ENCODE assay signal across 2 cellular contexts in the genomic region with DNA sequence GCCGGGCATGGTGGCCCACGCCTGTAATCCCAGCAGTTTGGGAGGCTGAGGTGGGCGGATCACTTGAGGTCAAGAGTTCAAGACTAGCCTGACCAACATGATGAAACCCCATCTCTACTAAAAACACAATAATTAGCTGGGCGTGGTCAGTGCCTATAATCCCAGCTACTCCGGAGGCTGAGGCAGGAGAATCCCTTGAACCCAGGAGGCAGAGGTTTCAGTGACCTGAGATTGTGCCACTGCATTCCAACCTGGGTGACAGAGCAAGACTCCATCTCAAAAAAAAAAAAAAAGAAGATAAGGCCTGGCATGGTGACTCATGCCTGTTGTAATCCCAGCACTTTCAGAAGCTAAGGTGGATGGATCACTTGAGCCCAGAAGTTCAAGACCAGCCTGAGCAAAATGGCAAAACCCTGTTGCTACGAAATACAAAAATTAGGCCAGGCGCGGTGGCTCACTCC.
TF ChIP-seq lines count a peak whose summit lies in the region.
"Not testable (repeated sequence)": the region's sequence is repeated elsewhere in the genome, so short reads cannot be mapped to it uniquely, and the experiment has no call there.

No MANE protein-coding gene starts in this region.

TF ChIP-seq in A549, 52 proteins besides CTCF, POLR2A, EP300 and RAD21:
- TF ChIP-seq FOSL2 (IDR thresholded peaks at IDR 0.05), result not testable (repeated sequence)
- peak; percentile 79 for TF ChIP-seq FOSL2 (CRISPR knock-in tag; IDR thresholded peaks at IDR 0.05)

TF ChIP-seq in K562, 482 proteins besides CTCF, POLR2A, EP300 and RAD21 (continues in another document):
- TF ChIP-seq, protein P1, sequence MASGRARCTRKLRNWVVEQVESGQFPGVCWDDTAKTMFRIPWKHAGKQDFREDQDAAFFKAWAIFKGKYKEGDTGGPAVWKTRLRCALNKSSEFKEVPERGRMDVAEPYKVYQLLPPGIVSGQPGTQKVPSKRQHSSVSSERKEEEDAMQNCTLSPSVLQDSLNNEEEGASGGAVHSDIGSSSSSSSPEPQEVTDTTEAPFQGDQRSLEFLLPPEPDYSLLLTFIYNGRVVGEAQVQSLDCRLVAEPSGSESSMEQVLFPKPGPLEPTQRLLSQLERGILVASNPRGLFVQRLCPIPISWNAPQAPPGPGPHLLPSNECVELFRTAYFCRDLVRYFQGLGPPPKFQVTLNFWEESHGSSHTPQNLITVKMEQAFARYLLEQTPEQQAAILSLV (tag; IDR thresholded peaks at IDR 0.05), result 0 out of 2 replicates have a peak, but pooled peaks have one; percentile 46
- TF ChIP-seq SMARCE1 (IDR thresholded peaks at IDR 0.05), result peak; percentile 97
- 0 out of 2 replicates have a peak, but pooled peaks have one; percentile 22 for TF ChIP-seq ZNF12 (CRISPR knock-in tag; IDR thresholded peaks at IDR 0.05)
- 0 out of 2 replicates have a peak, but pooled peaks have one; percentile 62 for TF ChIP-seq PTTG1 (tag; IDR thresholded peaks at IDR 0.05; ENCODE audit: low read depth)
- TF ChIP-seq TEAD2 (tag; IDR thresholded peaks at IDR 0.05), result 0 out of 2 replicates have a peak, but pooled peaks have one; percentile 40
- TF ChIP-seq CC2D1A (IDR thresholded peaks at IDR 0.05), result 0 out of 2 replicates have a peak, but pooled peaks have one; percentile 54
- peak; percentile 65 for TF ChIP-seq SMAD4 (CRISPR knock-in tag; conservative IDR thresholded peaks at IDR 0.05)
- 0 out of 2 replicates have a peak, but pooled peaks have one; percentile 15 for TF ChIP-seq MAFG (tag; conservative IDR thresholded peaks at IDR 0.05)
- TF ChIP-seq TEAD1 (CRISPR knock-in tag; IDR thresholded peaks at IDR 0.05), result peak in 1 of 2 experiments; percentile 67; a peak in 1 of 4 replicates
- peak; percentile 71 for TF ChIP-seq SOX6 (IDR thresholded peaks at IDR 0.05)
- TF ChIP-seq BCOR (IDR thresholded peaks at IDR 0.05), result peak; percentile 63
- TF ChIP-seq ARID1B (IDR thresholded peaks at IDR 0.05), result peak; percentile 90
- 0 out of 2 replicates have a peak, but pooled peaks have one; percentile 27 for TF ChIP-seq CBFA2T3 (IDR thresholded peaks at IDR 0.05)
- TF ChIP-seq CBFB (CRISPR knock-in tag; IDR thresholded peaks at IDR 0.05), result 0 out of 2 replicates have a peak, but pooled peaks have one; percentile 18
- peak; percentile 93 for TF ChIP-seq HDAC2 (IDR thresholded peaks at IDR 0.05)
- TF ChIP-seq TEAD4 (IDR thresholded peaks at IDR 0.05; ENCODE audit: low read length), result peak; percentile 28; the same call in 1 of the 2 replicates
- TF ChIP-seq TEAD4 (CRISPR knock-in tag; IDR thresholded peaks at IDR 0.05; ENCODE audit: borderline replicate concordance); JUN (CRISPR knock-in tag; IDR thresholded peaks at IDR 0.05; ENCODE audit: borderline replicate concordance); NR2C2 (CRISPR knock-in tag; IDR thresholded peaks at IDR 0.05): not testable (repeated sequence)
- peak; percentile 22; the same call in 1 of the 2 replicates for TF ChIP-seq L3MBTL2 (IDR thresholded peaks at IDR 0.05)
- peak; percentile 98 for TF ChIP-seq FOSL1 (tag; conservative IDR thresholded peaks at IDR 0.05)
- TF ChIP-seq HLTF (IDR thresholded peaks at IDR 0.05), result peak; percentile 59; the same call in 1 of the 2 replicates
- TF ChIP-seq, protein P2, sequence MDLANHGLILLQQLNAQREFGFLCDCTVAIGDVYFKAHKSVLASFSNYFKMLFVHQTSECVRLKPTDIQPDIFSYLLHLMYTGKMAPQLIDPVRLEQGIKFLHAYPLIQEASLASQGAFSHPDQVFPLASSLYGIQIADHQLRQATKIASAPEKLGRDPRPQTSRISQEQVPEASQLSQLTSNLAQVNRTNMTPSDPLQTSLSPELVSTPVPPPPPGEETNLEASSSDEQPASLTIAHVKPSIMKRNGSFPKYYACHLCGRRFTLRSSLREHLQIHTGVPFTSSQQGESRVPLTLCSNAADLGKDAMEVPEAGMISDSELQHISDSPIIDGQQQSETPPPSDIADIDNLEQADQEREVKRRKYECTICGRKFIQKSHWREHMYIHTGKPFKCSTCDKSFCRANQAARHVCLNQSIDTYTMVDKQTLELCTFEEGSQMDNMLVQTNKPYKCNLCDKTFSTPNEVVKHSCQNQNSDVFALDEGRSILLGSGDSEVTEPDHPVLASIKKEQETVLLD (IDR thresholded peaks at IDR 0.05), result peak; percentile 80
- TF ChIP-seq MTA1 (IDR thresholded peaks at IDR 0.05; ENCODE audit: borderline replicate concordance), result peak; percentile 76
- peak; percentile 86; the same call in 1 of the 2 replicates for TF ChIP-seq ZEB2 (IDR thresholded peaks at IDR 0.05)
- TF ChIP-seq EGR1 (conservative IDR thresholded peaks at IDR 0.05), result peak; percentile 89
- TF ChIP-seq CEBPG (CRISPR knock-in tag; IDR thresholded peaks at IDR 0.05), result peak; percentile 87
- peak; percentile 76 to 86 for TF ChIP-seq CEBPG (tag; conservative IDR thresholded peaks at IDR 0.05 in 1 of 2, IDR thresholded peaks at IDR 0.05 in 1 of 2)
- peak; percentile 98 for TF ChIP-seq SMARCA4 (IDR thresholded peaks at IDR 0.05)
- TF ChIP-seq MTA3 (IDR thresholded peaks at IDR 0.05; ENCODE audit: borderline replicate concordance), result peak; percentile 69; the same call in 1 of the 2 replicates
- peak; percentile 71; the same call in 1 of the 2 replicates for TF ChIP-seq NBN (IDR thresholded peaks at IDR 0.05; ENCODE audit: low read depth)
- peak in 1 of 2 experiments; percentile 52; a peak in 1 of 4 replicates for TF ChIP-seq RCOR1 (IDR thresholded peaks at IDR 0.05; ENCODE audit: borderline replicate concordance in 1 of 2, low read depth in 2 of 2, low read length in 2 of 2)
- TF ChIP-seq FOXK2 (conservative IDR thresholded peaks at IDR 0.05 in 1 of 2, IDR thresholded peaks at IDR 0.05 in 1 of 2; ENCODE audit: low read depth in 2 of 2), result 0 out of 4 replicates have a peak, but pooled peaks of 1 of the 2 experiments have one; percentile 31
- TF ChIP-seq EHMT2 (IDR thresholded peaks at IDR 0.05), result peak; percentile 69; the same call in 1 of the 2 replicates
- TF ChIP-seq CXXC5 (CRISPR knock-in tag; IDR thresholded peaks at IDR 0.05), result peak; percentile 42
- 0 out of 2 replicates have a peak, but pooled peaks have one; percentile 45 for TF ChIP-seq ZNF766 (CRISPR knock-in tag; conservative IDR thresholded peaks at IDR 0.05)
- TF ChIP-seq BRD9 (IDR thresholded peaks at IDR 0.05; ENCODE audit: low read depth, partially characterized antibody), result peak; percentile 62
- TF ChIP-seq JUND (IDR thresholded peaks at IDR 0.05; ENCODE audit: borderline replicate concordance, low read depth, low read length), result peak; percentile 96
- peak; percentile 94 for TF ChIP-seq JUND (tag; IDR thresholded peaks at IDR 0.05; ENCODE audit: borderline replicate concordance, low read depth, low read length)
- TF ChIP-seq JUNB (CRISPR knock-in tag; conservative IDR thresholded peaks at IDR 0.05), result peak; percentile 69
- TF ChIP-seq, protein P3, sequence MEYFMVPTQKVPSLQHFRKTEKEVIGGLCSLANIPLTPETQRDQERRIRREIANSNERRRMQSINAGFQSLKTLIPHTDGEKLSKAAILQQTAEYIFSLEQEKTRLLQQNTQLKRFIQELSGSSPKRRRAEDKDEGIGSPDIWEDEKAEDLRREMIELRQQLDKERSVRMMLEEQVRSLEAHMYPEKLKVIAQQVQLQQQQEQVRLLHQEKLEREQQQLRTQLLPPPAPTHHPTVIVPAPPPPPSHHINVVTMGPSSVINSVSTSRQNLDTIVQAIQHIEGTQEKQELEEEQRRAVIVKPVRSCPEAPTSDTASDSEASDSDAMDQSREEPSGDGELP (CRISPR knock-in tag; IDR thresholded peaks at IDR 0.05; ENCODE audit: borderline replicate concordance), result 0 out of 2 replicates have a peak, but pooled peaks have one; percentile 13
- TF ChIP-seq JUN (IDR thresholded peaks at IDR 0.05; ENCODE audit: borderline replicate concordance, low read depth, low read length), result peak; percentile 88
- TF ChIP-seq ZNF589 (CRISPR knock-in tag; IDR thresholded peaks at IDR 0.05; ENCODE audit: low read depth), result peak; percentile 63; the same call in 1 of the 2 replicates
- TF ChIP-seq LEF1 (IDR thresholded peaks at IDR 0.05), result peak; percentile 64; the same call in 1 of the 2 replicates
- peak; percentile 77 for TF ChIP-seq ATF7 (IDR thresholded peaks at IDR 0.05)
- TF ChIP-seq FOS (IDR thresholded peaks at IDR 0.05; ENCODE audit: extremely low read depth, insufficient read length), result peak; percentile 16
- TF ChIP-seq DPF2 (IDR thresholded peaks at IDR 0.05), result peak; percentile 99
- TF ChIP-seq, protein P4, sequence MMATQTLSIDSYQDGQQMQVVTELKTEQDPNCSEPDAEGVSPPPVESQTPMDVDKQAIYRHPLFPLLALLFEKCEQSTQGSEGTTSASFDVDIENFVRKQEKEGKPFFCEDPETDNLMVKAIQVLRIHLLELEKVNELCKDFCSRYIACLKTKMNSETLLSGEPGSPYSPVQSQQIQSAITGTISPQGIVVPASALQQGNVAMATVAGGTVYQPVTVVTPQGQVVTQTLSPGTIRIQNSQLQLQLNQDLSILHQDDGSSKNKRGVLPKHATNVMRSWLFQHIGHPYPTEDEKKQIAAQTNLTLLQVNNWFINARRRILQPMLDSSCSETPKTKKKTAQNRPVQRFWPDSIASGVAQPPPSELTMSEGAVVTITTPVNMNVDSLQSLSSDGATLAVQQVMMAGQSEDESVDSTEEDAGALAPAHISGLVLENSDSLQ (IDR thresholded peaks at IDR 0.05), result peak; percentile 53; the same call in 1 of the 2 replicates
- TF ChIP-seq ARNT (IDR thresholded peaks at IDR 0.05), result peak in 1 of 2 experiments; percentile 88; a peak in 1 of 4 replicates
- 0 out of 2 replicates have a peak, but pooled peaks have one; percentile 34 for TF ChIP-seq ZNF584 (CRISPR knock-in tag; IDR thresholded peaks at IDR 0.05; ENCODE audit: low read depth)
- TF ChIP-seq KLF13 (tag; IDR thresholded peaks at IDR 0.05; ENCODE audit: borderline replicate concordance, low read depth), result peak; percentile 60; the same call in 1 of the 2 replicates
- peak; percentile 23 for TF ChIP-seq NEUROD1 (IDR thresholded peaks at IDR 0.05; ENCODE audit: borderline replicate concordance, low read depth, low read length, partially characterized antibody)
- peak; percentile 33; the same call in 1 of the 2 replicates for TF ChIP-seq ADNP (tag; IDR thresholded peaks at IDR 0.05)
- peak; percentile 34; the same call in 1 of the 2 replicates for TF ChIP-seq SMARCA5 (IDR thresholded peaks at IDR 0.05)
- TF ChIP-seq NR2C2 (tag; IDR thresholded peaks at IDR 0.05), result peak; percentile 84
- TF ChIP-seq CEBPB (tag; IDR thresholded peaks at IDR 0.05), result peak; percentile 92
- TF ChIP-seq, protein P5, sequence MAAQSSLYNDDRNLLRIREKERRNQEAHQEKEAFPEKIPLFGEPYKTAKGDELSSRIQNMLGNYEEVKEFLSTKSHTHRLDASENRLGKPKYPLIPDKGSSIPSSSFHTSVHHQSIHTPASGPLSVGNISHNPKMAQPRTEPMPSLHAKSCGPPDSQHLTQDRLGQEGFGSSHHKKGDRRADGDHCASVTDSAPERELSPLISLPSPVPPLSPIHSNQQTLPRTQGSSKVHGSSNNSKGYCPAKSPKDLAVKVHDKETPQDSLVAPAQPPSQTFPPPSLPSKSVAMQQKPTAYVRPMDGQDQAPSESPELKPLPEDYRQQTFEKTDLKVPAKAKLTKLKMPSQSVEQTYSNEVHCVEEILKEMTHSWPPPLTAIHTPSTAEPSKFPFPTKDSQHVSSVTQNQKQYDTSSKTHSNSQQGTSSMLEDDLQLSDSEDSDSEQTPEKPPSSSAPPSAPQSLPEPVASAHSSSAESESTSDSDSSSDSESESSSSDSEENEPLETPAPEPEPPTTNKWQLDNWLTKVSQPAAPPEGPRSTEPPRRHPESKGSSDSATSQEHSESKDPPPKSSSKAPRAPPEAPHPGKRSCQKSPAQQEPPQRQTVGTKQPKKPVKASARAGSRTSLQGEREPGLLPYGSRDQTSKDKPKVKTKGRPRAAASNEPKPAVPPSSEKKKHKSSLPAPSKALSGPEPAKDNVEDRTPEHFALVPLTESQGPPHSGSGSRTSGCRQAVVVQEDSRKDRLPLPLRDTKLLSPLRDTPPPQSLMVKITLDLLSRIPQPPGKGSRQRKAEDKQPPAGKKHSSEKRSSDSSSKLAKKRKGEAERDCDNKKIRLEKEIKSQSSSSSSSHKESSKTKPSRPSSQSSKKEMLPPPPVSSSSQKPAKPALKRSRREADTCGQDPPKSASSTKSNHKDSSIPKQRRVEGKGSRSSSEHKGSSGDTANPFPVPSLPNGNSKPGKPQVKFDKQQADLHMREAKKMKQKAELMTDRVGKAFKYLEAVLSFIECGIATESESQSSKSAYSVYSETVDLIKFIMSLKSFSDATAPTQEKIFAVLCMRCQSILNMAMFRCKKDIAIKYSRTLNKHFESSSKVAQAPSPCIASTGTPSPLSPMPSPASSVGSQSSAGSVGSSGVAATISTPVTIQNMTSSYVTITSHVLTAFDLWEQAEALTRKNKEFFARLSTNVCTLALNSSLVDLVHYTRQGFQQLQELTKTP (IDR thresholded peaks at IDR 0.05; ENCODE audit: low read depth in 1 of 2, partially characterized antibody in 2 of 2), result peak in 1 of 2 experiments; percentile 53
- peak; percentile 67 to 82 for TF ChIP-seq TRIM24 (IDR thresholded peaks at IDR 0.05)
- peak; percentile 37; the same call in 1 of the 2 replicates for TF ChIP-seq NFE2 (IDR thresholded peaks at IDR 0.05; ENCODE audit: low read depth)
- peak; percentile 97 for TF ChIP-seq ZNF384 (IDR thresholded peaks at IDR 0.05; ENCODE audit: low read depth, low read length)
- TF ChIP-seq, protein P6, sequence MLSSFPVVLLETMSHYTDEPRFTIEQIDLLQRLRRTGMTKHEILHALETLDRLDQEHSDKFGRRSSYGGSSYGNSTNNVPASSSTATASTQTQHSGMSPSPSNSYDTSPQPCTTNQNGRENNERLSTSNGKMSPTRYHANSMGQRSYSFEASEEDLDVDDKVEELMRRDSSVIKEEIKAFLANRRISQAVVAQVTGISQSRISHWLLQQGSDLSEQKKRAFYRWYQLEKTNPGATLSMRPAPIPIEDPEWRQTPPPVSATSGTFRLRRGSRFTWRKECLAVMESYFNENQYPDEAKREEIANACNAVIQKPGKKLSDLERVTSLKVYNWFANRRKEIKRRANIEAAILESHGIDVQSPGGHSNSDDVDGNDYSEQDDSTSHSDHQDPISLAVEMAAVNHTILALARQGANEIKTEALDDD (IDR thresholded peaks at IDR 0.05), result peak; percentile 28; the same call in 1 of the 2 replicates
- TF ChIP-seq, protein P7, sequence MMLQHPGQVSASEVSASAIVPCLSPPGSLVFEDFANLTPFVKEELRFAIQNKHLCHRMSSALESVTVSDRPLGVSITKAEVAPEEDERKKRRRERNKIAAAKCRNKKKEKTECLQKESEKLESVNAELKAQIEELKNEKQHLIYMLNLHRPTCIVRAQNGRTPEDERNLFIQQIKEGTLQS (IDR thresholded peaks at IDR 0.05), result peak; percentile 98
- TF ChIP-seq, protein P7 (CRISPR knock-in tag; conservative IDR thresholded peaks at IDR 0.05), result peak; percentile 93
- TF ChIP-seq C11orf30 (IDR thresholded peaks at IDR 0.05; ENCODE audit: low read depth), result peak; percentile 36; the same call in 1 of the 2 replicates
- TF ChIP-seq, protein P8, sequence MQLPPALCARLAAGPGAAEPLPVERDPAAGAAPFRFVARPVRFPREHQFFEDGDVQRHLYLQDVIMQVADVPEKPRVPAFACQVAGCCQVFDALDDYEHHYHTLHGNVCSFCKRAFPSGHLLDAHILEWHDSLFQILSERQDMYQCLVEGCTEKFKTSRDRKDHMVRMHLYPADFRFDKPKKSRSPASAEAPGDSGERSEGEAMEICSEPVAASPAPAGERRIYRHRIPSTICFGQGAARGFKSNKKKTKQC (CRISPR knock-in tag; IDR thresholded peaks at IDR 0.05), result peak; percentile 25; the same call in 1 of the 2 replicates
